Comparison of ENCODE assay signal across 1 cellular context in genomic region chr4:40848981-40849380, GRCh38.
TF ChIP-seq lines count a peak whose summit lies in the region.

No MANE protein-coding gene starts in this region.

TF ChIP-seq in GM23338, 12 proteins besides CTCF, POLR2A, EP300 and RAD21 (continued from another document):
- no peak for TF ChIP-seq ZNF462 (CRISPR knock-in tag; IDR thresholded peaks at IDR 0.05)
- TF ChIP-seq POLR2AphosphoS5 (IDR thresholded peaks at IDR 0.05; ENCODE audit: low read depth): no peak
